In genomic region chr5:91280942-91281269, GRCh38 we compare ENCODE assay signal across 8 cellular contexts.
DNase-seq lines count a peak whose midpoint lies in the region; ATAC-seq, FAIRE-seq and TF ChIP-seq lines count a peak whose summit lies in the region.

No MANE protein-coding gene starts in this region.

- intact Hi-C loops in CD8-positive, alpha-beta T cell (cut with DNase I, micrococcal nuclease): loop anchor here (1.0 to 5.0 kb wide), 7 partner anchors 22 to 102 kb away; partner anchors contain the start of gene ARRDC3 (in 1 of the 2)
- intact Hi-C loops in activated T-helper 2 cell treated with anti-CD3 and anti-CD28 coated beads, Interferon-gamma antibody, Interleukin-2, Interleukin-4, amounts not matched to agents 10 μg/mL and 5 μg/mL and 100 μg/mL, durations not matched to agents 14 hours and 24 hours and 36 hours (cut with micrococcal nuclease): loop anchor here (1.0 to 5.0 kb wide), 10 partner anchors 9 to 324 kb away; no protein-coding TSS in a partner anchor
- intact Hi-C loops in kidney (cut with DNase I) (loop anchor here (10.0 kb wide), 1 partner anchor 84 kb away; no protein-coding TSS in a partner anchor), transverse colon (cut with DNase I; ENCODE audit: low total_unique reads) (no loop called here)

- H3K27me3 ChIP-seq in CD8-positive, alpha-beta T cell (ENCODE audit: insufficient read depth, low read length): no peaks in the 10 kb centered on the region
- H3K27me3 ChIP-seq in H9 (ENCODE audit: insufficient read depth, low read length) (no peaks in the 10 kb centered on the region), transverse colon (no peaks in the 10 kb centered on the region)

- no peak overlapping the region for H3K9ac ChIP-seq in H9 (ENCODE audit: extremely low read depth, insufficient read length, low read length)
- peak overlapping the region; percentile 61 to 96 for H3K9ac ChIP-seq in kidney (ENCODE audit: low read length in 2 of 2)

- no peaks in the 10 kb centered on the region for H3K27me3 Mint-ChIP-seq in CD8-positive, alpha-beta T cell (ENCODE audit: low read depth)
- H3K27me3 Mint-ChIP-seq in H9 (ENCODE audit: low read depth): peaks cover 25% of the 10 kb centered on the region
- peaks cover 7% of the 10 kb centered on the region for H3K27me3 Mint-ChIP-seq in activated T-helper 2 cell treated with anti-CD3 and anti-CD28 coated beads, Interferon-gamma antibody, Interleukin-2, Interleukin-4, amounts not matched to agents 10 μg/mL and 5 μg/mL and 100 μg/mL, durations not matched to agents 14 hours and 24 hours and 36 hours (ENCODE audit: low read depth)

- no peaks in the 10 kb centered on the region for H3K79me1 ChIP-seq in H9 (ENCODE audit: insufficient read depth, low read depth, low read length, poor library complexity, severe bottlenecking)

- peaks cover 8% of the 10 kb centered on the region for H3K4me1 ChIP-seq in CD8-positive, alpha-beta T cell (ENCODE audit: insufficient read depth, low read length)
- H3K4me1 ChIP-seq in H9 (ENCODE audit: insufficient read depth, low read length) (no peaks in the 10 kb centered on the region), kidney (ENCODE audit: control insufficient read depth in 1 of 2, insufficient read depth in 1 of 2, low read depth in 1 of 2, low read length in 2 of 2) (peaks cover 0 to 6% of the 10 kb centered on the region in 2 donors), transverse colon (peaks cover 4 to 21% (median 12%) of the 10 kb centered on the region in 4 donors)

- no peak overlapping the region for H3T11ph ChIP-seq in H9 (ENCODE audit: low read length)

- CTCF ChIA-PET in CD8-positive, alpha-beta T cell (lab: Charles Lee): interaction anchor here (1.2 to 5.5 kb wide), 2 partner anchors 86 to 104 kb away, joined by 3 to 35 read pairs; partner anchors contain the start of gene ARRDC3

- H3K4ac ChIP-seq in H9 (ENCODE audit: low read depth, low read length): no peak overlapping the region

- H2BK5ac ChIP-seq in H9 (ENCODE audit: insufficient read length, low read length): no peak overlapping the region

- H3K4me3 ChIP-seq in CD8-positive, alpha-beta T cell (ENCODE audit: low read depth, low read length): peak overlapping the region; percentile 58
- H3K4me3 ChIP-seq in kidney (ENCODE audit: low read length in 2 of 2): peak overlapping the region; percentile 74 to 82
- peak overlapping the region in 3 of 4 donors; percentile 41 to 66 (median 50) for H3K4me3 ChIP-seq in transverse colon

- H3K23ac ChIP-seq in H9 (ENCODE audit: insufficient read length, low read depth, low read length): no peak overlapping the region

- no peak for TF ChIP-seq POLR2A in transverse colon (IDR thresholded peaks at IDR 0.05)

- no peak overlapping the region for H4K91ac ChIP-seq in H9 (ENCODE audit: insufficient read length, low read depth, low read length)

- no peak overlapping the region for H2AFZ ChIP-seq in H9 (ENCODE audit: low read length)

- peak overlapping the region; percentile 84 for H3K27ac Mint-ChIP-seq in CD8-positive, alpha-beta T cell
- peak overlapping the region in 1 of 3 experiments; percentile 82; a peak in 1 of 7 replicates for H3K27ac Mint-ChIP-seq in H9
- peak overlapping the region; percentile 96 for H3K27ac Mint-ChIP-seq in activated T-helper 2 cell treated with anti-CD3 and anti-CD28 coated beads, Interferon-gamma antibody, Interleukin-2, Interleukin-4, amounts not matched to agents 10 μg/mL and 5 μg/mL and 100 μg/mL, durations not matched to agents 14 hours and 24 hours and 36 hours

- peak overlapping the region; percentile 84 for H3K4me3 Mint-ChIP-seq in CD8-positive, alpha-beta T cell
- H3K4me3 Mint-ChIP-seq in H9: peak overlapping the region; percentile 69 to 77
- peak overlapping the region; percentile 81 for H3K4me3 Mint-ChIP-seq in activated T-helper 2 cell treated with anti-CD3 and anti-CD28 coated beads, Interferon-gamma antibody, Interleukin-2, Interleukin-4, amounts not matched to agents 10 μg/mL and 5 μg/mL and 100 μg/mL, durations not matched to agents 14 hours and 24 hours and 36 hours (ENCODE audit: low read depth)

- no peaks in the 10 kb centered on the region for H3K36me3 ChIP-seq in CD8-positive, alpha-beta T cell (ENCODE audit: insufficient read depth, low read length)
- no peaks in the 10 kb centered on the region for H3K36me3 ChIP-seq in kidney (ENCODE audit: control insufficient read depth in 1 of 2, insufficient read depth in 2 of 2, low read length in 2 of 2)
- H3K36me3 ChIP-seq in transverse colon: no peaks in the 10 kb centered on the region

- no peak overlapping the region for H2BK120ac ChIP-seq in H9 (ENCODE audit: low read depth, low read length, poor library complexity, severe bottlenecking)

- no peak overlapping the region for H3K18ac ChIP-seq in H9 (ENCODE audit: insufficient read length, low read depth, low read length)

- no peak overlapping the region for H2BK12ac ChIP-seq in H9 (ENCODE audit: insufficient read length, low read depth, low read length)

- no peak overlapping the region for H2AK5ac ChIP-seq in H9 (ENCODE audit: insufficient read length, low read length)

- TF ChIP-seq EP300 in transverse colon (IDR thresholded peaks at IDR 0.05; ENCODE audit: low read depth): no peak

- no peak overlapping the region for H2BK15ac ChIP-seq in H9 (ENCODE audit: low read depth, low read length)

- peaks cover 26% of the 10 kb centered on the region for H3K4me1 Mint-ChIP-seq in CD8-positive, alpha-beta T cell (ENCODE audit: low read depth)
- peaks cover 13 to 21% of the 10 kb centered on the region in 2 experiments for H3K4me1 Mint-ChIP-seq in H9
- H3K4me1 Mint-ChIP-seq in activated T-helper 2 cell treated with anti-CD3 and anti-CD28 coated beads, Interferon-gamma antibody, Interleukin-2, Interleukin-4, amounts not matched to agents 10 μg/mL and 5 μg/mL and 100 μg/mL, durations not matched to agents 14 hours and 24 hours and 36 hours (ENCODE audit: low read depth): peaks cover 36% of the 10 kb centered on the region

- no peak overlapping the region for H2BK20ac ChIP-seq in H9 (ENCODE audit: low read depth, low read length, poor library complexity, severe bottlenecking)

- H3K9me3 ChIP-seq in CD8-positive, alpha-beta T cell (ENCODE audit: low read length): no peaks in the 10 kb centered on the region
- H3K9me3 ChIP-seq in H9 (ENCODE audit: control insufficient read depth, low read depth, low read length): no peaks in the 10 kb centered on the region
- no peaks in the 10 kb centered on the region for H3K9me3 ChIP-seq in kidney (ENCODE audit: control insufficient read depth in 1 of 2, low read length in 2 of 2)
- no peaks in the 10 kb centered on the region for H3K9me3 ChIP-seq in transverse colon

- no peak for FAIRE-seq in kidney (lab: Jason Lieb, UNC)

- H4K8ac ChIP-seq in H9 (replicated peaks; ENCODE audit: insufficient read length, low read depth, low read length): no peak overlapping the region

- no CpG with 5 or more reads among the region's 6 CpGs for WGBS in H9 (ENCODE audit: extremely low coverage, insufficient read length, low lambda C conversion rate)
- 3 to 6% methylated on average over 6 of the region's 6 CpGs for WGBS in transverse colon (ENCODE audit: low coverage in 1 of 2), 2 donors

- no peak overlapping the region for H3K14ac ChIP-seq in H9 (ENCODE audit: insufficient read depth, low read length)

- peaks cover 9% of the 10 kb centered on the region for H3K23me2 ChIP-seq in H9 (ENCODE audit: insufficient read length, low read depth, low read length, poor library complexity, severe bottlenecking)

- H3K36me3 Mint-ChIP-seq in CD8-positive, alpha-beta T cell: no peaks in the 10 kb centered on the region
- peaks cover 0 to 12% (median 8%) of the 10 kb centered on the region in 3 experiments; a peak in 4 of 7 replicates for H3K36me3 Mint-ChIP-seq in H9 (ENCODE audit: insufficient read depth in 1 of 3, low read depth in 3 of 3)
- peaks cover 13% of the 10 kb centered on the region for H3K36me3 Mint-ChIP-seq in activated T-helper 2 cell treated with anti-CD3 and anti-CD28 coated beads, Interferon-gamma antibody, Interleukin-2, Interleukin-4, amounts not matched to agents 10 μg/mL and 5 μg/mL and 100 μg/mL, durations not matched to agents 14 hours and 24 hours and 36 hours (ENCODE audit: low read depth)

- peak overlapping the region; percentile 95 for H3K4me2 ChIP-seq in H9 (ENCODE audit: insufficient read depth, insufficient read length, low read length)

- peak overlapping the region; percentile 16 for H3K27ac ChIP-seq in CD8-positive, alpha-beta T cell (ENCODE audit: low read depth, low read length)
- no peak overlapping the region for H3K27ac ChIP-seq in H9 (ENCODE audit: insufficient read length, low read depth, low read length)
- H3K27ac ChIP-seq in kidney (ENCODE audit: low read depth in 2 of 2, low read length in 2 of 2): peak overlapping the region; percentile 74 to 90
- H3K27ac ChIP-seq in transverse colon: peak overlapping the region; percentile 84 to 94 (median 90)

- no peak for TF ChIP-seq CTCF in CD8-positive, alpha-beta T cell (IDR thresholded peaks at IDR 0.05)
- no peak for TF ChIP-seq CTCF in H9 (conservative IDR thresholded peaks at IDR 0.05)
- TF ChIP-seq CTCF in kidney (IDR thresholded peaks at IDR 0.05; ENCODE audit: borderline replicate concordance, extremely low read depth, insufficient read depth): no peak
- TF ChIP-seq CTCF in transverse colon (IDR thresholded peaks at IDR 0.05): no peak

- no peak for DNase-seq in CD8-positive, alpha-beta T cell
- no peak for DNase-seq in H9
- DNase-seq in activated T-helper 2 cell treated with anti-CD3 and anti-CD28 coated beads, Interferon-gamma antibody, Interleukin-2, Interleukin-4, amounts not matched to agents 10 μg/mL and 5 μg/mL and 100 μg/mL, durations not matched to agents 14 hours and 24 hours and 36 hours (ENCODE audit: low spot score): no peak
- DNase-seq in kidney: no peak
- no peak for DNase-seq in transverse colon
- no peak for DNase-seq in NCI-H1436 treated with DMSO at 0.1 percent for 48 hours (lab: John Stamatoyannopoulos, UW)
- no peak for DNase-seq in GF-D8 (lab: John Stamatoyannopoulos, UW)

- H4K20me1 ChIP-seq in H9 (ENCODE audit: control insufficient read depth, insufficient read depth, insufficient read length): no peaks in the 10 kb centered on the region

- no peak overlapping the region for H4K5ac ChIP-seq in H9 (ENCODE audit: insufficient read length, low read depth, low read length)

- no peak overlapping the region for H3K56ac ChIP-seq in H9 (ENCODE audit: insufficient read length, low read depth, low read length)

- H3K9me3 Mint-ChIP-seq in CD8-positive, alpha-beta T cell: peaks cover 4% of the 10 kb centered on the region
- H3K9me3 Mint-ChIP-seq in H9: peaks cover 11 to 12% of the 10 kb centered on the region in 2 experiments
- peaks cover 11% of the 10 kb centered on the region for H3K9me3 Mint-ChIP-seq in activated T-helper 2 cell treated with anti-CD3 and anti-CD28 coated beads, Interferon-gamma antibody, Interleukin-2, Interleukin-4, amounts not matched to agents 10 μg/mL and 5 μg/mL and 100 μg/mL, durations not matched to agents 14 hours and 24 hours and 36 hours

- H3K79me2 ChIP-seq in H9 (ENCODE audit: insufficient read depth, low read length): no peaks in the 10 kb centered on the region

- in situ Hi-C loops in transverse colon (cut with MboI; ENCODE audit: low pct_ligation_motif_present in 1 of 4, low pct_unique_long_range_greater_than_20kb in 1 of 4, low sequenced_read_pairs in 3 of 4): loop anchor here in 2 of 4 donors (10.0 to 25.0 kb wide), 2 partner anchors 104 to 169 kb away; partner anchors contain the start of gene ARRDC3 (in 1 of the 2)

- POLR2A ChIA-PET in CD8-positive, alpha-beta T cell (lab: Charles Lee): interaction anchor here (0.9 to 3.5 kb wide), 10 partner anchors 10 to 103 kb away, joined by 3 to 35 read pairs (median 4); partner anchors contain the start of gene ARRDC3

- no peak for ATAC-seq in CD8-positive, alpha-beta T cell
- no peak for ATAC-seq in HG03520 (IDR thresholded peaks at IDR 0.05; ENCODE audit: unreplicated experiment)
